In genomic region chr2:67215214-67215613, GRCh38 we compare ENCODE assay signal across 8 cellular contexts.
DNase-seq lines count a peak whose midpoint lies in the region; ATAC-seq, FAIRE-seq and TF ChIP-seq lines count a peak whose summit lies in the region.

No MANE protein-coding gene starts in this region.

- WGBS in right lobe of liver (ENCODE audit: insufficient coverage, low coverage, low lambda C conversion rate, missing lambda C conversion rate): 28% methylated on average over 6 of the region's 8 CpGs

- FAIRE-seq in H54 (lab: Jason Lieb, UNC): no peak

- peak; percentile 49 to 57 (median 52) for TF ChIP-seq CTCF in right lobe of liver (IDR thresholded peaks at IDR 0.05)

- ATAC-seq in right lobe of liver (peak; percentile 73 to 85 (median 82)), HG02973 (IDR thresholded peaks at IDR 0.05; ENCODE audit: unreplicated experiment) (no peak), HG02610 (IDR thresholded peaks at IDR 0.05; ENCODE audit: unreplicated experiment) (no peak)

- no peaks in the 10 kb centered on the region for H3K36me3 ChIP-seq in right lobe of liver

- H3K27ac ChIP-seq in right lobe of liver: no peak overlapping the region

- no peaks in the 10 kb centered on the region for H3K27me3 ChIP-seq in right lobe of liver

- no peak for TF ChIP-seq POLR2A in right lobe of liver (IDR thresholded peaks at IDR 0.05)
- TF ChIP-seq POLR2A in H54 (IDR thresholded peaks at IDR 0.05; ENCODE audit: low read depth, low read length): no peak

- DNase-seq in COLO829 (ENCODE audit: low spot score): peak; percentile 75
- peak; percentile 9 for DNase-seq in LoVo (ENCODE audit: low spot score)
- peak; percentile 52 for DNase-seq in astrocyte of the hippocampus (ENCODE audit: low read depth, low spot score)
- peak; percentile 44 to 58 (median 45) for DNase-seq in right lobe of liver
- no peak for DNase-seq in H54 (ENCODE audit: insufficient read length, low spot score)
- DNase-seq in NCI-H187 treated with DMSO at 0.1 percent for 48 hours (lab: John Stamatoyannopoulos, UW): no peak

- H3K9me3 ChIP-seq in right lobe of liver: no peaks in the 10 kb centered on the region

- intact Hi-C loops in right lobe of liver (cut with DNase I): no loop called here

- H3K4me3 ChIP-seq in right lobe of liver: no peak overlapping the region

- no peaks in the 10 kb centered on the region for H3K4me1 ChIP-seq in right lobe of liver

Comparison
In these comparisons a context has a peak if more than half of its experiments do, and no peak if none do; other contexts are left out.
1. DNase-seq: peak in COLO829 (single experiment), LoVo (single experiment), astrocyte of the hippocampus (single experiment) and right lobe of liver (3 of 3); none in H54 (single experiment) and NCI-H187 treated with DMSO at 0.1 percent for 48 hours (single experiment).
2. ATAC-seq: peak in right lobe of liver (4 of 4); none in HG02973 (single experiment) and HG02610 (single experiment).